Comparison of ENCODE assay signal across 8 cellular contexts in genomic region chr3:32401541-32402052, GRCh38. TPM values are rescaled to one million over a fixed set of nuclear protein-coding genes. Genes with fewer than 3 reads are reported as not detected.
DNase-seq lines count a peak whose midpoint lies in the region; ATAC-seq and TF ChIP-seq lines count a peak whose summit lies in the region.

No MANE protein-coding gene starts in this region.

- ATAC-seq in GM19395 (IDR thresholded peaks at IDR 0.05; ENCODE audit: unreplicated experiment) (peak; percentile 73), HG03521 (IDR thresholded peaks at IDR 0.05; ENCODE audit: unreplicated experiment) (peak; percentile 49), Panc1 (peak; percentile 88), naive B cell (ENCODE audit: low read depth in 2 of 2) (peak; percentile 78 to 80)

- peak overlapping the region; percentile 36 for H3K4me3 ChIP-seq in BJ (ENCODE audit: low read depth, low read length)
- peak overlapping the region; percentile 37 to 62 for H3K4me3 ChIP-seq in Panc1 (ENCODE audit: low read depth in 2 of 2, low read length in 2 of 2)
- peak overlapping the region; percentile 36 for H3K4me3 ChIP-seq in fibroblast of pulmonary artery (replicated peaks; ENCODE audit: low read depth, low read length)

- peaks cover 3 to 8% of the 10 kb centered on the region in 2 donors for H3K36me3 Mint-ChIP-seq in naive B cell

- peaks cover 53 to 81% (median 79%) of the 10 kb centered on the region in 3 donors for H3K4me1 Mint-ChIP-seq in naive B cell

- POLR2A ChIA-PET in BJ (lab: Charles Lee) (no interaction called here), Panc1 (lab: Charles Lee) (no interaction called here)

- H3K27ac ChIP-seq in Panc1 (ENCODE audit: low read length): peak overlapping the region; percentile 93

- no peaks in the 10 kb centered on the region for H3K9me3 ChIP-seq in Panc1 (ENCODE audit: control insufficient read depth, insufficient read depth, low read depth, low read length)

- peak overlapping the region; percentile 88 to 99 (median 92) for H3K4me3 Mint-ChIP-seq in naive B cell

- CTCF ChIA-PET in BJ (lab: Yijun Ruan, JAX) (interaction anchor here (1.3 kb wide), 1 partner anchor 66 kb away, joined by 8 read pairs; no protein-coding TSS in a partner anchor), Panc1 (lab: Charles Lee) (no interaction called here)

- H3K27ac Mint-ChIP-seq in naive B cell: peak overlapping the region; percentile 92 to 99 (median 98)

- intact Hi-C loops in Panc1 (cut with micrococcal nuclease; ENCODE audit: unreplicated experiment): no loop called here

- peaks cover 38% of the 10 kb centered on the region for H3K4me1 ChIP-seq in Panc1 (ENCODE audit: control insufficient read depth, insufficient read depth, low read length)

- DNase-seq in BJ (ENCODE audit: low read depth) (no peak), Panc1 (ENCODE audit: low read depth, low spot score) (no peak), fibroblast of pulmonary artery (ENCODE audit: low read depth) (peak; percentile 87), naive B cell (peak; percentile 75), superior temporal gyrus (ENCODE audit: extremely low spot score) (peak; percentile 49)
- DNase-seq in activated effector memory CD4-positive, alpha-beta T cell treated with Interleukin-2 at 50 U/mL for 16 hours: peak; percentile 50

- H3K27me3 Mint-ChIP-seq in naive B cell: no peaks in the 10 kb centered on the region

- H3K9me3 Mint-ChIP-seq in naive B cell: no peaks in the 10 kb centered on the region

- H3K27me3 ChIP-seq in BJ (ENCODE audit: control insufficient read depth, insufficient read depth, low read length) (no peaks in the 10 kb centered on the region), Panc1 (ENCODE audit: control insufficient read depth, insufficient read depth, low read length) (no peaks in the 10 kb centered on the region)

- H3K36me3 ChIP-seq in BJ (ENCODE audit: control insufficient read depth, insufficient read depth, low read length) (no peaks in the 10 kb centered on the region), Panc1 (ENCODE audit: control insufficient read depth, insufficient read depth, low read length) (no peaks in the 10 kb centered on the region)

- in situ Hi-C loops in Panc1 (cut with HindIII; ENCODE audit: low pct_unique_long_range_greater_than_20kb, low sequenced_read_pairs): no loop called here

- BruUV-seq in Panc1 (replicated peaks; lab: Mats Ljungman, UMichigan): no TSS peak

- no peak for TF ChIP-seq CTCF in BJ (IDR thresholded peaks at IDR 0.05; ENCODE audit: insufficient read depth, low read depth, low read length)
- no peak for TF ChIP-seq CTCF in Panc1 (IDR thresholded peaks at IDR 0.05)
- no peak for TF ChIP-seq CTCF in fibroblast of pulmonary artery (IDR thresholded peaks at IDR 0.05; ENCODE audit: low read length, missing control alignments)

RNA-seq across cellular contexts. Expression of gene CMTM7, which starts 9.9 kb away (rescaled TPM):
- polyA plus RNA-seq in BJ (2011; rRNA removed) (12.7 and 13.7 TPM in 2 replicates), naive B cell (ENCODE audit: low read depth in 6 of 6) (100 to 1,000 TPM in 2 of 6 donors, 10 to 100 TPM in 4; 56.8 to 116 (median 73.3) TPM)
- polyA minus RNA-seq in BJ (2011; rRNA and poly(A)+ RNA removed): 11.4 and 17.2 TPM in 2 replicates
- total RNA-seq in Panc1 (2021; ENCODE audit: unreplicated experiment): 43.5 TPM
- 75.0 TPM for polyA plus RNA-seq in Panc1 (2012; ENCODE audit: insufficient read length)

Comparison
In these comparisons a context has a peak if more than half of its experiments do, and no peak if none do; other contexts are left out.
1. DNase-seq: peak in activated effector memory CD4-positive, alpha-beta T cell treated with Interleukin-2 at 50 U/mL for 16 hours (single experiment), fibroblast of pulmonary artery (single experiment), naive B cell (single experiment) and superior temporal gyrus (single experiment); none in BJ (single experiment) and Panc1 (single experiment).
2. Peak in every context shown above with its lines, with median percentiles within 50 percentile points of each other: H3K4me3 ChIP-seq and ATAC-seq.